Comparison of ENCODE assay signal across 24 cellular contexts in the genomic region with DNA sequence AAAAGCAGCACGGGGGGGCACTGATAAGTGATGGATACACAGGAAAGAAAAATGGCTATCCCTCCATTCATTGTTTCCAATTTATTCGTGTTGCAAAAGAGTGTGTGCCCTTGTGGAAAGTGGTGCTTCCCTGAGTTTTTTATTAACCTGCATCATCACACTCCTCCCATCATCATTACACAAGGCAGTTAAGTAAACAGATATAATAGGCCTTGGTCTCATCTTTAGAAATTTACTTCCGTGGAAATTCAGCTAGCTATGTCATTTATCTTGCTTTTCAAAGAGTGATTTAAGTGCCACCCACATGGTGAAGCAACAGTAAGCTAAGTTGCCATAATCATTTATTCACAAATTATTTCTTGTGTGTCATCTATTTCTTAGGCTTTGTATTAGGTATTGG.
"Had no signal": no experiment of that assay in that cellular context is flagged by ENCODE, and none has a peak within 500 bp of the region (broad histone marks: within the 10 kb centered on the region; RNA-seq: fewer than 3 reads in every experiment).

No MANE protein-coding gene starts in this region.

- H3K27ac ChIP-seq: adrenal gland, body of pancreas, dorsolateral prefrontal cortex, ovary, skin epidermis, thoracic aorta, WERI-Rb-1 had no signal

- H3K27me3 ChIP-seq: adrenal gland, body of pancreas, dorsolateral prefrontal cortex, ovary had no signal

- H3K36me3 ChIP-seq: adrenal gland, ovary, thoracic aorta, WERI-Rb-1 had no signal

- H3K4me3 ChIP-seq: adrenal gland, body of pancreas, dorsolateral prefrontal cortex, ovary, skin epidermis, thoracic aorta had no signal

- DNase-seq: activated CD4-positive, alpha-beta T cell treated with anti-CD3 and anti-CD28 coated beads for 48 hours; activated CD4-positive, alpha-beta T cell treated with anti-CD3 and anti-CD28 coated beads, Interleukin-2, amount 50 U/mL, for 48 hours; activated CD8-positive, alpha-beta memory T cell treated with anti-CD3 and anti-CD28 coated beads for 24 hours; activated effector memory CD4-positive, alpha-beta T cell treated with Interleukin-2 at 50 U/mL for 16 hours; activated naive CD4-positive, alpha-beta T cell treated with Interleukin-2 at 50 U/mL for 16 hours; activated naive CD8-positive, alpha-beta T cell treated with anti-CD3 and anti-CD28 coated beads for 36 hours; adrenal gland; aorta; body of pancreas; dorsolateral prefrontal cortex; effector memory CD4-positive, alpha-beta T cell; islet precursor cell; left cardiac atrium; naive B cell; nephron progenitor cell; ovary; retina; stimulated activated CD4-positive, alpha-beta T cell treated with anti-CD3 and anti-CD28 coated beads, Interleukin-12 subunit alpha, Interleukin-12 subunit beta, amount 100 ng/mL, for 4 hours; stimulated activated CD4-positive, alpha-beta T cell treated with anti-CD3 and anti-CD28 coated beads, Interleukin-4, amount 100 ng/mL, for 1 hour; stimulated activated naive CD8-positive, alpha-beta T cell treated with anti-CD3 and anti-CD28 coated beads, Interleukin-15, Interleukin-2, amounts not matched to agents 100 U/mL and 50 U/mL, for 24 hours; trophoblast cell; WERI-Rb-1 had no signal

- H3K4me1 ChIP-seq: adrenal gland, body of pancreas had no signal

- H3K9me3 ChIP-seq: adrenal gland, body of pancreas, ovary, thoracic aorta had no signal
